Comparison of ENCODE assay signal across 12 cellular contexts in the genomic region with DNA sequence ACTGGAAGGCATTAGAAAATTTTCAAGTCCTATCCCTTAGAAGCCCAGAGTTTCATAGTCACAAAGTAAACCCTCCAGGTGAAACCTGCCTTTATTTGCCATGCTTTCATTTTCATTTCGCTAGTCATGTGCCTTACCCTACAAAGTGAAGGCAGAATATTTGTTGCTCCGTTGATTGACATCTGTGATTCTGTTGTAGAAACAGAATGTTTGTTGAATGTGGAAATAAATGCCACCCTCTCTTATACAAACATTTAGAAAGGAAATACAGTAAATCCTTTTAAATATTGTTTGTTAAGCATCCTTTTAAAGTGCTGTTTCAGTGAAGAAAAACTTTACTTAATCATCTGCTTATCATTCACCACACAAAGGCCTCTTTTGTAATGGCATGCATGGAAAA. TPM values are rescaled to one million over a fixed set of nuclear protein-coding genes. Genes with fewer than 3 reads are reported as not detected.
DNase-seq lines count a peak whose midpoint lies in the region; ATAC-seq and TF ChIP-seq lines count a peak whose summit lies in the region.
"Had no signal": no experiment of that assay in that cellular context is flagged by ENCODE, and none has a peak within 500 bp of the region (broad histone marks: within the 10 kb centered on the region; RNA-seq: fewer than 3 reads in every experiment).

No MANE protein-coding gene starts in this region.

- peaks cover 8% of the 10 kb centered on the region for H3K4me1 Mint-ChIP-seq in activated CD4-positive, alpha-beta T cell treated with anti-CD3 and anti-CD28 coated beads, Interleukin-2, amount 10 ng/mL, durations not matched to agents 24 days and 14 days
- peaks cover 7 to 11% of the 10 kb centered on the region in 2 donors for H3K4me1 Mint-ChIP-seq in effector memory CD8-positive, alpha-beta T cell (ENCODE audit: low read depth in 2 of 2)

- no peaks in the 10 kb centered on the region for H3K36me3 Mint-ChIP-seq in activated CD4-positive, alpha-beta T cell treated with anti-CD3 and anti-CD28 coated beads, Interleukin-2, amount 10 ng/mL, durations not matched to agents 24 days and 14 days (ENCODE audit: low read depth)
- H3K36me3 Mint-ChIP-seq in effector memory CD8-positive, alpha-beta T cell (ENCODE audit: insufficient read depth), result no peaks in the 10 kb centered on the region

- H3K36me3 ChIP-seq in right atrium auricular region, result no peaks in the 10 kb centered on the region
- H3K36me3 ChIP-seq: sigmoid colon had no signal

- peaks cover 12% of the 10 kb centered on the region for H3K27me3 Mint-ChIP-seq in activated CD4-positive, alpha-beta T cell treated with anti-CD3 and anti-CD28 coated beads, Interleukin-2, amount 10 ng/mL, durations not matched to agents 24 days and 14 days
- peaks cover 0 to 8% of the 10 kb centered on the region in 2 donors for H3K27me3 Mint-ChIP-seq in effector memory CD8-positive, alpha-beta T cell

- no peak for TF ChIP-seq CTCF in right atrium auricular region (IDR thresholded peaks at IDR 0.05)

- no peaks in the 10 kb centered on the region for H3K4me1 ChIP-seq in right atrium auricular region
- H3K4me1 ChIP-seq: sigmoid colon had no signal

- H3K4me3 Mint-ChIP-seq in activated CD4-positive, alpha-beta T cell treated with anti-CD3 and anti-CD28 coated beads, Interleukin-2, amount 10 ng/mL, durations not matched to agents 24 days and 14 days, result peak overlapping the region; percentile 40
- peak overlapping the region; percentile 36 to 55 for H3K4me3 Mint-ChIP-seq in effector memory CD8-positive, alpha-beta T cell

- intact Hi-C loops in activated CD4-positive, alpha-beta T cell treated with anti-CD3 and anti-CD28 coated beads, Interleukin-2, amount 10 ng/mL, durations not matched to agents 24 days and 14 days (cut with micrococcal nuclease), result no loop called here
- intact Hi-C loops in cardiac septum (cut with DNase I), result no loop called here

- ATAC-seq in effector memory CD8-positive, alpha-beta T cell (replicated peaks), result peak; percentile 42
- ATAC-seq in HG02678 (IDR thresholded peaks at IDR 0.05; ENCODE audit: unreplicated experiment), result no peak

- no peaks in the 10 kb centered on the region for H3K9me3 Mint-ChIP-seq in activated CD4-positive, alpha-beta T cell treated with anti-CD3 and anti-CD28 coated beads, Interleukin-2, amount 10 ng/mL, durations not matched to agents 24 days and 14 days
- H3K9me3 Mint-ChIP-seq in effector memory CD8-positive, alpha-beta T cell, result no peaks in the 10 kb centered on the region

- no peaks in the 10 kb centered on the region for H3K9me3 ChIP-seq in right atrium auricular region
- H3K9me3 ChIP-seq: sigmoid colon had no signal

- DNase-seq in activated CD4-positive, alpha-beta T cell treated with anti-CD3 and anti-CD28 coated beads, Interleukin-2, amount 10 ng/mL, durations not matched to agents 24 days and 14 days, result peak; percentile 62
- no peak for DNase-seq in activated CD4-positive, alpha-beta T cell treated with anti-CD3 and anti-CD28 coated beads for 1 hour
- DNase-seq in M059J (ENCODE audit: low read depth) (peak; percentile 40), renal cortical epithelial cell (ENCODE audit: low read depth) (peak; percentile 68), cardiac septum (ENCODE audit: low spot score) (no peak), right atrium auricular region (ENCODE audit: low spot score) (no peak)
- no peak for DNase-seq in effector memory CD8-positive, alpha-beta T cell
- DNase-seq: DMS79 treated with DMSO at 0.1 percent for 48 hours, erythroblast, OCI-M1, sigmoid colon had no signal

- H3K27me3 ChIP-seq in right atrium auricular region, result no peaks in the 10 kb centered on the region
- H3K27me3 ChIP-seq: sigmoid colon had no signal

- H3K27ac ChIP-seq in right atrium auricular region, result no peak overlapping the region
- H3K27ac ChIP-seq: sigmoid colon had no signal

- no peak overlapping the region for H3K4me3 ChIP-seq in right atrium auricular region
- H3K4me3 ChIP-seq: sigmoid colon had no signal

- no peak overlapping the region for H3K27ac Mint-ChIP-seq in activated CD4-positive, alpha-beta T cell treated with anti-CD3 and anti-CD28 coated beads, Interleukin-2, amount 10 ng/mL, durations not matched to agents 24 days and 14 days
- peak overlapping the region; percentile 66 to 72 for H3K27ac Mint-ChIP-seq in effector memory CD8-positive, alpha-beta T cell

RNA-seq across cellular contexts. Expression of a gene that starts 34.4 kb away (rescaled TPM):
- 99.3 and 104 TPM in 2 replicates for total RNA-seq in activated CD4-positive, alpha-beta T cell treated with anti-CD3 and anti-CD28 coated beads, Interleukin-2, amount 10 ng/mL, durations not matched to agents 24 days and 14 days
- total RNA-seq in M059J (2014; rRNA removed; shearing (Covaris generic)), result 88.2 and 149 TPM in 2 replicates
- total RNA-seq in renal cortical epithelial cell (183 and 341 TPM in 2 replicates), cardiac septum (449 TPM), right atrium auricular region (100 to 1,000 TPM; 439 to 631 TPM)

Comparison
In these comparisons a context has a peak if more than half of its experiments do, and no peak if none do; other contexts are left out.
1. DNase-seq: peak in activated CD4-positive, alpha-beta T cell treated with anti-CD3 and anti-CD28 coated beads, Interleukin-2, amount 10 ng/mL, durations not matched to agents 24 days and 14 days (single experiment), M059J (single experiment) and renal cortical epithelial cell (single experiment); none in activated CD4-positive, alpha-beta T cell treated with anti-CD3 and anti-CD28 coated beads for 1 hour (single experiment), effector memory CD8-positive, alpha-beta T cell (0 of 3), cardiac septum (single experiment) and right atrium auricular region (single experiment).